11 cellular contexts compared by ENCODE assay signal in genomic region chr7:46569117-46569433, GRCh38.
DNase-seq lines count a peak whose midpoint lies in the region; ATAC-seq, FAIRE-seq and TF ChIP-seq lines count a peak whose summit lies in the region.
"Had no signal": no experiment of that assay in that cellular context is flagged by ENCODE, and none has a peak within 500 bp of the region (broad histone marks: within the 10 kb centered on the region; RNA-seq: fewer than 3 reads in every experiment).

No MANE protein-coding gene starts in this region.

- no peak overlapping the region for H2AK5ac ChIP-seq in mesenchymal stem cell (ENCODE audit: low read length, severe bottlenecking)

- H3K23ac ChIP-seq in mesenchymal stem cell (ENCODE audit: low read length in 2 of 2) = no peak overlapping the region

- peak overlapping the region; percentile 21 for H4K8ac ChIP-seq in mesenchymal stem cell (ENCODE audit: low read length)

- H3K18ac ChIP-seq in mesenchymal stem cell (ENCODE audit: low read depth in 1 of 2, low read length in 2 of 2) = peak overlapping the region; percentile 13 to 69

- H3K4me2 ChIP-seq in mammary epithelial cell (ENCODE audit: insufficient read depth, low read depth, low read length) (peak overlapping the region; percentile 43), mesenchymal stem cell (ENCODE audit: low read length, poor library complexity, severe bottlenecking) (peak overlapping the region; percentile 8)

- H3K4ac ChIP-seq in mesenchymal stem cell (ENCODE audit: low read depth in 1 of 2, low read length in 2 of 2) = peak overlapping the region; percentile 6 to 42

- CTCF ChIA-PET in A673 (lab: Charles Lee) (no interaction called here), mammary epithelial cell (lab: Charles Lee; ENCODE audit: low non-redundant PET) (no interaction called here)

- H3K4me1 ChIP-seq in A673 (ENCODE audit: insufficient read depth, low read length, poor library complexity, severe bottlenecking) (no peaks in the 10 kb centered on the region), mammary epithelial cell (ENCODE audit: insufficient read depth, low read length) (peaks cover 23% of the 10 kb centered on the region), mesenchymal stem cell (ENCODE audit: control insufficient read depth, insufficient read depth, low read depth, low read length) (peaks cover 19% of the 10 kb centered on the region)
- H3K4me1 ChIP-seq: right lobe of liver had no signal

- peak overlapping the region; percentile 83 for H4K91ac ChIP-seq in mesenchymal stem cell (ENCODE audit: low read length)

- H2BK12ac ChIP-seq in mesenchymal stem cell (ENCODE audit: low read length in 2 of 2) = peak overlapping the region; percentile 23 to 49

- intact Hi-C loops in A673 (cut with micrococcal nuclease; ENCODE audit: unreplicated experiment) (no loop called here), mammary epithelial cell (cut with micrococcal nuclease) (loop anchor here (5.0 kb wide), 1 partner anchor 112 kb away; no protein-coding TSS in a partner anchor)

- H3K79me2 ChIP-seq in mammary epithelial cell (ENCODE audit: insufficient read depth, low read length) = no peaks in the 10 kb centered on the region

- 0% methylated on average over 2 of the region's 2 CpGs for WGBS in mammary epithelial cell (ENCODE audit: low coverage, missing lambda C conversion rate)
- WGBS in mesenchymal stem cell = 9% methylated on average over 2 of the region's 2 CpGs

- TF ChIP-seq CTCF in A673 (conservative IDR thresholded peaks at IDR 0.05; ENCODE audit: low read depth, low read length) = no peak
- TF ChIP-seq CTCF in mammary epithelial cell (conservative IDR thresholded peaks at IDR 0.05 in 1 of 2, IDR thresholded peaks at IDR 0.05 in 1 of 2; ENCODE audit: extremely low read depth in 1 of 2, insufficient read depth in 1 of 2, low read depth in 1 of 2, low read length in 2 of 2) = no peak
- TF ChIP-seq CTCF in GM10266 (IDR thresholded peaks at IDR 0.05; ENCODE audit: control insufficient read depth, insufficient read depth, low read depth, missing control alignments) = no peak

- no peak overlapping the region for H2BK120ac ChIP-seq in mesenchymal stem cell (ENCODE audit: low read depth, low read length)

- no peaks in the 10 kb centered on the region for H3K36me3 ChIP-seq in A673 (ENCODE audit: insufficient read depth, low read length, poor library complexity, severe bottlenecking)
- H3K36me3 ChIP-seq in mammary epithelial cell (ENCODE audit: insufficient read depth, low read length) = no peaks in the 10 kb centered on the region
- no peaks in the 10 kb centered on the region for H3K36me3 ChIP-seq in mesenchymal stem cell (ENCODE audit: control insufficient read depth in 1 of 2, insufficient read depth in 2 of 2, low read depth in 1 of 2, low read length in 2 of 2)
- H3K36me3 ChIP-seq: right lobe of liver had no signal

- BruUV-seq in A673 (replicated peaks; lab: Mats Ljungman, UMichigan) = no TSS peak
- TSS peak; percentile 49 for BruUV-seq in mammary epithelial cell (replicated peaks; lab: Mats Ljungman, UMichigan)

- dilution Hi-C loops in mammary epithelial cell (cut with HindIII; ENCODE audit: low sequenced_read_pairs) = no loop called here

- H3K9me3 ChIP-seq in A673 (ENCODE audit: low read depth, low read length, poor library complexity, severe bottlenecking) (no peaks in the 10 kb centered on the region), mammary epithelial cell (replicated peaks; ENCODE audit: insufficient read depth, low read length) (no peaks in the 10 kb centered on the region), mesenchymal stem cell (ENCODE audit: control insufficient read depth, low read length) (no peaks in the 10 kb centered on the region)
- H3K9me3 ChIP-seq: right lobe of liver had no signal

- H2AFZ ChIP-seq in mammary epithelial cell (ENCODE audit: low read depth, low read length) (peak overlapping the region; percentile 92), mesenchymal stem cell (ENCODE audit: low read depth, low read length) (no peak overlapping the region)

- no peak overlapping the region for H3K9ac ChIP-seq in mammary epithelial cell (ENCODE audit: insufficient read depth, low read length)
- H3K9ac ChIP-seq in mesenchymal stem cell (ENCODE audit: low read length) = no peak overlapping the region

- ATAC-seq in GM21360 (IDR thresholded peaks at IDR 0.05; ENCODE audit: unreplicated experiment) (no peak), HG03025 (IDR thresholded peaks at IDR 0.05; ENCODE audit: low FRiP score, unreplicated experiment) (no peak)

- H2BK5ac ChIP-seq in mesenchymal stem cell (ENCODE audit: low read depth, low read length, poor library complexity, severe bottlenecking) = no peak overlapping the region

- no peaks in the 10 kb centered on the region for H3K79me1 ChIP-seq in mesenchymal stem cell (replicated peaks; ENCODE audit: low read length, poor library complexity, severe bottlenecking)

- in situ Hi-C loops in mammary epithelial cell (cut with MboI; ENCODE audit: low sequenced_read_pairs in 2 of 2) = no loop called here

- H3K14ac ChIP-seq in mesenchymal stem cell (ENCODE audit: low read length in 2 of 2) = peak overlapping the region in 1 of 2 experiments; percentile 30

- H3K27me3 ChIP-seq in A673 (replicated peaks; ENCODE audit: insufficient read depth, low read depth, low read length, poor library complexity) (no peaks in the 10 kb centered on the region), mammary epithelial cell (ENCODE audit: insufficient read depth, low read length) (no peaks in the 10 kb centered on the region), mesenchymal stem cell (ENCODE audit: control insufficient read depth in 1 of 2, insufficient read depth in 1 of 2, low read length in 2 of 2) (no peaks in the 10 kb centered on the region)
- H3K27me3 ChIP-seq: right lobe of liver had no signal

- H3K27ac ChIP-seq in A673 (ENCODE audit: low read depth, low read length, poor library complexity, severe bottlenecking) (no peak overlapping the region), mammary epithelial cell (ENCODE audit: insufficient read depth, low read depth, low read length) (no peak overlapping the region), mesenchymal stem cell (ENCODE audit: low read length, poor library complexity, severe bottlenecking) (peak overlapping the region; percentile 81)
- H3K27ac ChIP-seq: right lobe of liver had no signal

- POLR2A ChIA-PET in A673 (lab: Charles Lee; ENCODE audit: low non-redundant PET) = no interaction called here

- H2BK15ac ChIP-seq in mesenchymal stem cell (ENCODE audit: low read depth, poor library complexity, severe bottlenecking) = peak overlapping the region; percentile 44

- no peaks in the 10 kb centered on the region for H4K20me1 ChIP-seq in mammary epithelial cell (ENCODE audit: insufficient read depth, low read length)

- peak; percentile 35 for DNase-seq in A673 (ENCODE audit: low spot score)
- no peak for DNase-seq in HTR-8/SVneo (ENCODE audit: insufficient read length, low spot score)
- peak; percentile 47 for DNase-seq in mammary epithelial cell
- peak; percentile 26 for DNase-seq in mesenchymal stem cell
- DNase-seq in occipital lobe (lab: John Stamatoyannopoulos, UW) = no peak
- no peak for DNase-seq in GM10266 (ENCODE audit: extremely low spot score)
- DNase-seq: activated naive CD8-positive, alpha-beta T cell treated with anti-CD3 and anti-CD28 coated beads, Interleukin-2, amount 10 ng/mL, durations not matched to agents 7 days and 5 days; NCI-H146; right lobe of liver had no signal

- FAIRE-seq in HTR-8/SVneo (lab: Jason Lieb, UNC) = peak; percentile 86

- no peak overlapping the region for H3K4me3 ChIP-seq in A673 (ENCODE audit: low read depth, low read length, poor library complexity, severe bottlenecking)
- no peak overlapping the region for H3K4me3 ChIP-seq in mammary epithelial cell (replicated peaks in 1 of 3; ENCODE audit: insufficient read depth in 1 of 3, low read depth in 2 of 3, low read length in 3 of 3)
- H3K4me3 ChIP-seq in mesenchymal stem cell (ENCODE audit: insufficient read depth in 1 of 2, low read depth in 1 of 2, low read length in 2 of 2) = no peak overlapping the region
- H3K4me3 ChIP-seq: right lobe of liver had no signal

Comparison
In these comparisons a context has a peak if more than half of its experiments do, and no peak if none do; other contexts are left out.
1. DNase-seq: peak in A673 (single experiment), mammary epithelial cell (single experiment) and mesenchymal stem cell (single experiment); none in HTR-8/SVneo (single experiment), occipital lobe (single experiment) and GM10266 (single experiment).